In the genomic region with DNA sequence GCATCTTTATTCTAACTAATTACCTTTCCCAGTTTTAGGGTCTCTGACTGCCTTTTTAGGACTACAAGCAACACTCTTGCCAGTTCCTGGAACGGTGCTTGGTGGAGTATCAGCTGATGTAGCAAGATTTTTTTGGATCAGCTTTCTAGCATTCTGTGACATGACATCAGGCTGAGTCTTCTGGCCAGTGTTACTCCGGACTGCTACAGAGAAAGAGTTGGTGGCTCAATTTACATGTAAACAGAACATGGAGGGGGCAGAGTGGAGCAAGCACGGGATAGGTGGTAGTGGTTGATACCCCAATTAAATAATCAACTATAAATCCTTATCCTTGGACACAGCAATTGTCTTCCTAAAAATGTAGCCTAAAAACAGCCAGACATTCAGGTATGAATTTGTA, we compare ENCODE assay signal across 25 cellular contexts. TPM values are rescaled to one million over a fixed set of nuclear protein-coding genes. Genes with fewer than 3 reads are reported as not detected.
A peak's percentile ranks its signal among the peaks of the same experiment; 100 is the strongest.
DNase-seq lines count a peak whose midpoint lies in the region; ATAC-seq, FAIRE-seq and TF ChIP-seq lines count a peak whose summit lies in the region.
"Had no signal": no experiment of that assay in that cellular context is flagged by ENCODE, and none has a peak within 500 bp of the region (broad histone marks: within the 10 kb centered on the region; RNA-seq: fewer than 3 reads in every experiment).

No MANE protein-coding gene starts in this region.

- peak overlapping the region; percentile 35 for H3K27ac Mint-ChIP-seq in activated naive CD4-positive, alpha-beta T cell treated with anti-CD3 and anti-CD28 coated beads, Interleukin-2, amount 50 U/mL, for 24 hours
- H3K27ac Mint-ChIP-seq in activated naive CD4-positive, alpha-beta T cell treated with anti-CD3 and anti-CD28 coated beads for 36 hours = no peak overlapping the region
- H3K27ac Mint-ChIP-seq in stimulated activated effector memory CD8-positive, alpha-beta T cell treated with anti-CD3 and anti-CD28 coated beads, Interleukin-12 subunit alpha, Interleukin-12 subunit beta, amount 100 ng/mL, for 72 hours = peak overlapping the region; percentile 60
- H3K27ac Mint-ChIP-seq in naive thymus-derived CD8-positive, alpha-beta T cell = peak overlapping the region in 1 of 10 donors; percentile 8
- H3K27ac Mint-ChIP-seq: B cell; CD8-positive, alpha-beta T cell; HFFc6 had no signal

- no peaks in the 10 kb centered on the region for H3K9me3 Mint-ChIP-seq in activated naive CD4-positive, alpha-beta T cell treated with anti-CD3 and anti-CD28 coated beads, Interleukin-2, amount 50 U/mL, for 24 hours
- H3K9me3 Mint-ChIP-seq in activated naive CD4-positive, alpha-beta T cell treated with anti-CD3 and anti-CD28 coated beads for 36 hours = no peaks in the 10 kb centered on the region
- no peaks in the 10 kb centered on the region for H3K9me3 Mint-ChIP-seq in stimulated activated effector memory CD8-positive, alpha-beta T cell treated with anti-CD3 and anti-CD28 coated beads, Interleukin-12 subunit alpha, Interleukin-12 subunit beta, amount 100 ng/mL, for 72 hours
- H3K9me3 Mint-ChIP-seq in naive thymus-derived CD8-positive, alpha-beta T cell = no peaks in the 10 kb centered on the region
- H3K9me3 Mint-ChIP-seq: HFFc6 had no signal

- TF ChIP-seq CTCF in psoas muscle (IDR thresholded peaks at IDR 0.05) = no peak

- H3K4me3 Mint-ChIP-seq in activated naive CD4-positive, alpha-beta T cell treated with anti-CD3 and anti-CD28 coated beads, Interleukin-2, amount 50 U/mL, for 24 hours = no peak overlapping the region
- H3K4me3 Mint-ChIP-seq in activated naive CD4-positive, alpha-beta T cell treated with anti-CD3 and anti-CD28 coated beads for 36 hours = no peak overlapping the region
- no peak overlapping the region for H3K4me3 Mint-ChIP-seq in stimulated activated effector memory CD8-positive, alpha-beta T cell treated with anti-CD3 and anti-CD28 coated beads, Interleukin-12 subunit alpha, Interleukin-12 subunit beta, amount 100 ng/mL, for 72 hours
- no peak overlapping the region for H3K4me3 Mint-ChIP-seq in naive thymus-derived CD8-positive, alpha-beta T cell
- H3K4me3 Mint-ChIP-seq: B cell; CD4-positive, CD25-positive, alpha-beta regulatory T cell; CD8-positive, alpha-beta T cell; HFFc6 had no signal

- H3K4me1 Mint-ChIP-seq in activated naive CD4-positive, alpha-beta T cell treated with anti-CD3 and anti-CD28 coated beads, Interleukin-2, amount 50 U/mL, for 24 hours = no peaks in the 10 kb centered on the region
- no peaks in the 10 kb centered on the region for H3K4me1 Mint-ChIP-seq in activated naive CD4-positive, alpha-beta T cell treated with anti-CD3 and anti-CD28 coated beads for 36 hours (ENCODE audit: low read depth)
- no peaks in the 10 kb centered on the region for H3K4me1 Mint-ChIP-seq in stimulated activated effector memory CD8-positive, alpha-beta T cell treated with anti-CD3 and anti-CD28 coated beads, Interleukin-12 subunit alpha, Interleukin-12 subunit beta, amount 100 ng/mL, for 72 hours
- H3K4me1 Mint-ChIP-seq in naive thymus-derived CD8-positive, alpha-beta T cell = no peaks in the 10 kb centered on the region
- H3K4me1 Mint-ChIP-seq: B cell had no signal

- H3K27me3 Mint-ChIP-seq in activated naive CD4-positive, alpha-beta T cell treated with anti-CD3 and anti-CD28 coated beads, Interleukin-2, amount 50 U/mL, for 24 hours = no peaks in the 10 kb centered on the region
- no peaks in the 10 kb centered on the region for H3K27me3 Mint-ChIP-seq in activated naive CD4-positive, alpha-beta T cell treated with anti-CD3 and anti-CD28 coated beads for 36 hours (ENCODE audit: low read depth)
- no peaks in the 10 kb centered on the region for H3K27me3 Mint-ChIP-seq in naive thymus-derived CD8-positive, alpha-beta T cell
- H3K27me3 Mint-ChIP-seq: B cell; CD4-positive, CD25-positive, alpha-beta regulatory T cell had no signal

- POLR2A ChIA-PET in naive thymus-derived CD8-positive, alpha-beta T cell (lab: Charles Lee) = no interaction called here

- intact Hi-C loops in activated naive CD4-positive, alpha-beta T cell treated with anti-CD3 and anti-CD28 coated beads for 36 hours (cut with micrococcal nuclease) = no loop called here
- intact Hi-C loops in psoas muscle (cut with DNase I) = no loop called here

- H3K9me3 ChIP-seq in psoas muscle = no peaks in the 10 kb centered on the region
- H3K9me3 ChIP-seq: Caco-2, HAP-1 had no signal

- peaks cover 18% of the 10 kb centered on the region for H3K4me1 ChIP-seq in psoas muscle
- H3K4me1 ChIP-seq: BLaER1, Caco-2 had no signal

- peak; percentile 84 to 93 (median 87) for ATAC-seq in psoas muscle
- no peak for ATAC-seq in stimulated activated effector memory CD8-positive, alpha-beta T cell treated with anti-CD3 and anti-CD28 coated beads, Interleukin-12 subunit alpha, Interleukin-12 subunit beta, amount 100 ng/mL, for 72 hours
- ATAC-seq in naive thymus-derived CD8-positive, alpha-beta T cell = no peak
- ATAC-seq: CD8-positive, alpha-beta T cell; GM12878 had no signal

- peaks cover 29% of the 10 kb centered on the region for H3K36me3 Mint-ChIP-seq in activated naive CD4-positive, alpha-beta T cell treated with anti-CD3 and anti-CD28 coated beads, Interleukin-2, amount 50 U/mL, for 24 hours
- peaks cover 46% of the 10 kb centered on the region for H3K36me3 Mint-ChIP-seq in activated naive CD4-positive, alpha-beta T cell treated with anti-CD3 and anti-CD28 coated beads for 36 hours (ENCODE audit: low read depth)
- H3K36me3 Mint-ChIP-seq in stimulated activated effector memory CD8-positive, alpha-beta T cell treated with anti-CD3 and anti-CD28 coated beads, Interleukin-12 subunit alpha, Interleukin-12 subunit beta, amount 100 ng/mL, for 72 hours = peaks cover 100% of the 10 kb centered on the region
- H3K36me3 Mint-ChIP-seq in naive thymus-derived CD8-positive, alpha-beta T cell = peaks cover 19 to 81% (median 29%) of the 10 kb centered on the region in 3 donors

- TF ChIP-seq POLR2A in GM12891 (IDR thresholded peaks at IDR 0.05; ENCODE audit: low read depth, low read length) = no peak

- CTCF ChIA-PET in activated naive CD4-positive, alpha-beta T cell treated with anti-CD3 and anti-CD28 coated beads for 36 hours (lab: Charles Lee) = no interaction called here

- no peak for DNase-seq in activated naive CD4-positive, alpha-beta T cell treated with anti-CD3 and anti-CD28 coated beads for 36 hours
- no peak for DNase-seq in GM12891 (ENCODE audit: insufficient read length, low spot score)
- no peak for DNase-seq in psoas muscle
- no peak for DNase-seq in stimulated activated effector memory CD8-positive, alpha-beta T cell treated with anti-CD3 and anti-CD28 coated beads, Interleukin-12 subunit alpha, Interleukin-12 subunit beta, amount 100 ng/mL, for 72 hours (ENCODE audit: low spot score in 2 of 2)
- no peak for DNase-seq in Ammon's horn (ENCODE audit: low spot score)
- DNase-seq in GM19239 (ENCODE audit: insufficient read length, low spot score) = no peak
- no peak for DNase-seq in naive thymus-derived CD8-positive, alpha-beta T cell
- DNase-seq: Caco-2; CD4-positive, CD25-positive, alpha-beta regulatory T cell; CD8-positive, alpha-beta T cell; DMS 273 treated with DMSO at 0.1 percent for 48 hours; DMS79; EL; GDM1; GOT3; HFFc6 had no signal

- H3K36me3 ChIP-seq in psoas muscle (ENCODE audit: insufficient read depth in 1 of 2, low read depth in 1 of 2) = peaks cover 13 to 94% of the 10 kb centered on the region in 2 donors

- H3K27me3 ChIP-seq in psoas muscle (ENCODE audit: insufficient read depth in 3 of 3, low read length in 2 of 3) = no peaks in the 10 kb centered on the region
- H3K27me3 ChIP-seq: BLaER1 had no signal

- 30 to 56% (median 33%) methylated on average over 3 of the region's 3 CpGs for WGBS in psoas muscle, 3 donors

- peak; percentile 9 for FAIRE-seq in GM12891 (lab: Jason Lieb, UNC)
- FAIRE-seq in GM19239 (lab: Jason Lieb, UNC) = no peak
- FAIRE-seq: D721Med, GM12878, GM18507, H54 had no signal

- peak overlapping the region; percentile 20 for H3K4me3 ChIP-seq in psoas muscle
- H3K4me3 ChIP-seq: BLaER1, GM12878, HAP-1 had no signal

- peak overlapping the region; percentile 77 for H3K27ac ChIP-seq in psoas muscle
- H3K27ac ChIP-seq: BLaER1, C4-2B had no signal

TF ChIP-seq in GM12891, 5 proteins besides CTCF, POLR2A, EP300 and RAD21:
- TF ChIP-seq PAX5 (IDR thresholded peaks at IDR 0.05; ENCODE audit: insufficient read depth, low read length, severe bottlenecking) (no peak), SPI1 (IDR thresholded peaks at IDR 0.05; ENCODE audit: low read depth, low read length) (no peak), POLR2AphosphoS5 (IDR thresholded peaks at IDR 0.05; ENCODE audit: low read depth, low read length) (no peak), TAF1 (IDR thresholded peaks at IDR 0.05; ENCODE audit: low read depth, low read length) (no peak), POU2F2 (IDR thresholded peaks at IDR 0.05; ENCODE audit: low read depth, low read length) (no peak)

RNA-seq across cellular contexts. Expression of gene ARL6IP1, which starts 10.6 kb away (rescaled TPM):
- 100 to 1,000 TPM; 114 to 123 TPM for total RNA-seq in activated naive CD4-positive, alpha-beta T cell treated with anti-CD3 and anti-CD28 coated beads for 36 hours
- polyA plus RNA-seq in GM12891 (2012; ENCODE audit: low read depth, missing spikeins) = 84.1 TPM
- 10 to 100 TPM; 13.2 to 24.6 (median 15.1) TPM for total RNA-seq in psoas muscle
- 10 to 100 TPM; 15.9 to 22.7 (median 20.1) TPM for polyA plus RNA-seq in psoas muscle
- total RNA-seq in naive thymus-derived CD8-positive, alpha-beta T cell = 100 to 1,000 TPM; 102 to 106 TPM
- 100 to 1,000 TPM; 157 to 210 (median 169) TPM for polyA plus RNA-seq in naive thymus-derived CD8-positive, alpha-beta T cell

RNA-seq across cellular contexts. Expression of gene RPS15A, which starts 21.8 kb away (rescaled TPM):
- total RNA-seq in activated naive CD4-positive, alpha-beta T cell treated with anti-CD3 and anti-CD28 coated beads for 36 hours = 1,000 to 10,000 TPM; 2,432 to 2,476 TPM
- 6,481 TPM for polyA plus RNA-seq in GM12891 (2012; ENCODE audit: low read depth, missing spikeins)
- total RNA-seq in psoas muscle = 1,000 to 10,000 TPM in 2 of 4 donors, 100 to 1,000 TPM in 2; 822 to 1,272 (median 1,015) TPM
- polyA plus RNA-seq in psoas muscle = 1,000 to 10,000 TPM; 2,392 to 3,567 (median 3,085) TPM
- total RNA-seq in naive thymus-derived CD8-positive, alpha-beta T cell = 1,000 to 10,000 TPM; 3,226 to 3,314 TPM
- 1,000 to 10,000 TPM; 4,112 to 5,165 (median 4,927) TPM for polyA plus RNA-seq in naive thymus-derived CD8-positive, alpha-beta T cell

Comparison
In these comparisons a context has a peak if more than half of its experiments do, and no peak if none do; other contexts are left out.
1. ATAC-seq: peak in psoas muscle (4 of 4); none in stimulated activated effector memory CD8-positive, alpha-beta T cell treated with anti-CD3 and anti-CD28 coated beads, Interleukin-12 subunit alpha, Interleukin-12 subunit beta, amount 100 ng/mL, for 72 hours (single experiment) and naive thymus-derived CD8-positive, alpha-beta T cell (0 of 2).
2. RNA of gene ARL6IP1, which starts 10.6 kb away (total RNA-seq): 114 to 123 TPM in activated naive CD4-positive, alpha-beta T cell treated with anti-CD3 and anti-CD28 coated beads for 36 hours and 102 to 106 TPM in naive thymus-derived CD8-positive, alpha-beta T cell; 13.2 to 24.6 TPM in psoas muscle; every median in the first group is over 4 times any median in the second.